Comparison of ENCODE assay signal across 9 cellular contexts in the genomic region with DNA sequence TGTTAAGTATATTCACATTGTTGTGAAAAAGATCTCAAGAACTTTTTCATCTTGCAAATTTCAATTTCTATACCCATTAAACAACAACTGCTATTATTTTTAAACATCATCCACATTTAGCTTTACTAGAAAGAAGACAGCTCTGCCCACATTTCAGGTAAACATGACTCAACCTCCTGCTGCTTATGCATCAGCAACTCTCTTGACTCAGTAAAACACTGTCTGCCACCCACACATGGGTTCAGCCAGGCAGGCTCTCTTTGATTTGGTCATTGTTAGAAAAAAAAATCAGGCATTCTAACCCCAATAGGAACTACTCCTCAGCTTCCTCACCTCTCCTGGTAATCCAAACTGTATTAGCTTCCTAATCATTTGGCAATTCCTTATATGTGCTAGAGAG. TPM values are rescaled to one million over a fixed set of nuclear protein-coding genes. Genes with fewer than 3 reads are reported as not detected.
DNase-seq lines count a peak whose midpoint lies in the region; ATAC-seq, FAIRE-seq and TF ChIP-seq lines count a peak whose summit lies in the region.
"Had no signal": no experiment of that assay in that cellular context is flagged by ENCODE, and none has a peak within 500 bp of the region (broad histone marks: within the 10 kb centered on the region; RNA-seq: fewer than 3 reads in every experiment).

No MANE protein-coding gene starts in this region.

- H3K9me3 ChIP-seq in GM23248 (ENCODE audit: low read depth) (no peaks in the 10 kb centered on the region), kidney (ENCODE audit: control insufficient read depth in 1 of 2, low read length in 2 of 2) (no peaks in the 10 kb centered on the region), left ventricle myocardium inferior (replicated peaks) (no peaks in the 10 kb centered on the region)

- in situ Hi-C loops in Caki2 (cut with HindIII; ENCODE audit: low pct_unique_long_range_greater_than_20kb, low sequenced_read_pairs) (no loop called here), GM23248 (cut with MboI) (no loop called here)

- no peak overlapping the region for H2AFZ ChIP-seq in GM23248

- H3K27ac ChIP-seq in GM23248, result no peak overlapping the region
- peak overlapping the region; percentile 49 to 68 for H3K27ac ChIP-seq in kidney (ENCODE audit: low read depth in 2 of 2, low read length in 2 of 2)
- H3K27ac ChIP-seq in left ventricle myocardium inferior (replicated peaks), result no peak overlapping the region
- H3K27ac ChIP-seq: skin epidermis had no signal

- intact Hi-C loops in kidney (cut with DNase I), result no loop called here
- intact Hi-C loops in left ventricle myocardium inferior (cut with micrococcal nuclease), result no loop called here

- no peaks in the 10 kb centered on the region for H3K36me3 ChIP-seq in GM23248 (ENCODE audit: low read depth)
- no peaks in the 10 kb centered on the region for H3K36me3 ChIP-seq in kidney (ENCODE audit: control insufficient read depth in 1 of 2, insufficient read depth in 2 of 2, low read length in 2 of 2)
- no peaks in the 10 kb centered on the region for H3K36me3 ChIP-seq in left ventricle myocardium inferior

- H3K27me3 ChIP-seq in GM23248 (replicated peaks; ENCODE audit: insufficient read depth) (no peaks in the 10 kb centered on the region), left ventricle myocardium inferior (ENCODE audit: low read depth) (no peaks in the 10 kb centered on the region)

- H3F3A ChIP-seq in GM23248 (ENCODE audit: insufficient read depth), result 0 out of 2 replicates have a peak, but pooled peaks cover 7% of the 10 kb centered on the region

- FAIRE-seq in kidney (lab: Jason Lieb, UNC), result no peak

- no peak for ATAC-seq in GM21390 (IDR thresholded peaks at IDR 0.05; ENCODE audit: unreplicated experiment)

- H3K9me2 ChIP-seq in GM23248 (ENCODE audit: insufficient read depth), result no peaks in the 10 kb centered on the region

- DNase-seq in Caki2 (ENCODE audit: low read depth), result peak; percentile 42
- peak; percentile 87 for DNase-seq in GM23248
- peak; percentile 87 for DNase-seq in SW480 (ENCODE audit: low spot score)
- DNase-seq in kidney, result no peak
- no peak for DNase-seq in OCI-M1 (lab: John Stamatoyannopoulos, UW)
- DNase-seq in SK-N-DZ (ENCODE audit: low spot score), result no peak
- DNase-seq in left ventricle myocardium inferior, result no peak

- H3K79me2 ChIP-seq in GM23248 (ENCODE audit: insufficient read depth), result no peaks in the 10 kb centered on the region

- H3K4me1 ChIP-seq in GM23248 (ENCODE audit: insufficient read depth) (peaks cover 8% of the 10 kb centered on the region), kidney (ENCODE audit: control insufficient read depth in 1 of 2, insufficient read depth in 1 of 2, low read depth in 1 of 2, low read length in 2 of 2) (peaks cover 9 to 11% of the 10 kb centered on the region in 2 donors), left ventricle myocardium inferior (peaks cover 29% of the 10 kb centered on the region)

- no peaks in the 10 kb centered on the region for H4K20me1 ChIP-seq in GM23248 (ENCODE audit: insufficient read depth)

- TF ChIP-seq CTCF in kidney (IDR thresholded peaks at IDR 0.05; ENCODE audit: borderline replicate concordance, extremely low read depth, insufficient read depth) (no peak), left ventricle myocardium inferior (IDR thresholded peaks at IDR 0.05; ENCODE audit: borderline replicate concordance) (no peak)

- no peak overlapping the region for H3K4me2 ChIP-seq in GM23248 (ENCODE audit: unreplicated experiment)

- H3K9ac ChIP-seq in GM23248 (no peak overlapping the region), kidney (ENCODE audit: low read length in 2 of 2) (no peak overlapping the region)

- H3K4me3 ChIP-seq in GM23248 (no peak overlapping the region), kidney (ENCODE audit: low read length in 2 of 2) (no peak overlapping the region), left ventricle myocardium inferior (no peak overlapping the region)
- H3K4me3 ChIP-seq: skin epidermis had no signal

RNA-seq across cellular contexts. Expression of gene ENDOD1, which starts 5.1 kb away (rescaled TPM):
- 7.4 and 8.8 TPM in 2 replicates for total RNA-seq in Caki2 (2014; rRNA removed; shearing (Covaris generic); ENCODE audit: low replicate concordance)
- 33.7 and 35.9 TPM in 2 replicates for total RNA-seq in GM23248 (2014; rRNA removed; shearing (Covaris generic))
- polyA plus RNA-seq in GM23248 (2016; fragmentation: Nextera tagmentation; extraction: Ambion mirVana) (15.5 and 16.1 TPM in 2 replicates), kidney (ENCODE audit: insufficient read depth, low read depth, low replicate concordance) (19.3 TPM)
- total RNA-seq in kidney (69.0 TPM), left ventricle myocardium inferior (11.3 TPM)
- polyA plus RNA-seq in SK-N-DZ (2014; cell fraction: cytosol; rRNA removed), result 5.9 and 7.3 TPM in 2 replicates
- polyA plus RNA-seq in SK-N-DZ (2014; cell fraction: nucleus; rRNA removed), result 2.0 and 3.1 TPM in 2 replicates

RNA-seq across cellular contexts. Expression of gene SRSF8, which starts 17.8 kb away (rescaled TPM):
- total RNA-seq in Caki2 (2014; rRNA removed; shearing (Covaris generic); ENCODE audit: low replicate concordance), result 7.6 and 12.6 TPM in 2 replicates
- total RNA-seq in GM23248 (2014; rRNA removed; shearing (Covaris generic)), result 14.8 and 27.7 TPM in 2 replicates
- polyA plus RNA-seq in GM23248 (2016; fragmentation: Nextera tagmentation; extraction: Ambion mirVana), result 33.3 and 39.4 TPM in 2 replicates
- 64.2 TPM for total RNA-seq in kidney
- 45.6 TPM for polyA plus RNA-seq in kidney (ENCODE audit: insufficient read depth, low read depth, low replicate concordance)
- polyA plus RNA-seq in SK-N-DZ (2014; cell fraction: cytosol; rRNA removed), result 45.0 and 49.7 TPM in 2 replicates
- 13.7 and 19.0 TPM in 2 replicates for polyA plus RNA-seq in SK-N-DZ (2014; cell fraction: nucleus; rRNA removed)
- total RNA-seq in left ventricle myocardium inferior, result 19.0 TPM

RNA-seq across cellular contexts. Expression of gene KDM4F, which starts 35.3 kb away (rescaled TPM):
- not detected in 2 replicates for total RNA-seq in Caki2 (2014; rRNA removed; shearing (Covaris generic); ENCODE audit: low replicate concordance)
- not detected in 2 replicates for total RNA-seq in GM23248 (2014; rRNA removed; shearing (Covaris generic))
- polyA plus RNA-seq in GM23248 (2016; fragmentation: Nextera tagmentation; extraction: Ambion mirVana), result not detected in 2 replicates
- total RNA-seq in kidney, result not detected
- polyA plus RNA-seq in kidney (ENCODE audit: insufficient read depth, low read depth, low replicate concordance), result not detected
- polyA plus RNA-seq in SK-N-DZ (2014; cell fraction: cytosol; rRNA removed), result not detected in 2 replicates
- not detected in 2 replicates for polyA plus RNA-seq in SK-N-DZ (2014; cell fraction: nucleus; rRNA removed)
- not detected for total RNA-seq in left ventricle myocardium inferior

RNA-seq across cellular contexts. Expression of gene KDM4E, which starts 59.5 kb away (rescaled TPM):
- total RNA-seq in Caki2 (2014; rRNA removed; shearing (Covaris generic); ENCODE audit: low replicate concordance), result not detected in 2 replicates
- not detected in 2 replicates for total RNA-seq in GM23248 (2014; rRNA removed; shearing (Covaris generic))
- polyA plus RNA-seq in GM23248 (2016; fragmentation: Nextera tagmentation; extraction: Ambion mirVana) (not detected in 2 replicates), kidney (ENCODE audit: insufficient read depth, low read depth, low replicate concordance) (not detected)
- total RNA-seq in kidney (not detected), left ventricle myocardium inferior (not detected)
- polyA plus RNA-seq in SK-N-DZ (2014; cell fraction: cytosol; rRNA removed), result not detected in 2 replicates
- polyA plus RNA-seq in SK-N-DZ (2014; cell fraction: nucleus; rRNA removed), result not detected in 2 replicates

Comparison
In these comparisons a context has a peak if more than half of its experiments do, and no peak if none do; other contexts are left out.
1. DNase-seq: peak in Caki2 (single experiment), GM23248 (single experiment) and SW480 (single experiment); none in kidney (single experiment), OCI-M1 (single experiment), SK-N-DZ (single experiment) and left ventricle myocardium inferior (single experiment).
2. H3K27ac ChIP-seq: peak in kidney (2 of 2); none in GM23248 (single experiment) and left ventricle myocardium inferior (single experiment).